9 cellular contexts compared by ENCODE assay signal in the genomic region with DNA sequence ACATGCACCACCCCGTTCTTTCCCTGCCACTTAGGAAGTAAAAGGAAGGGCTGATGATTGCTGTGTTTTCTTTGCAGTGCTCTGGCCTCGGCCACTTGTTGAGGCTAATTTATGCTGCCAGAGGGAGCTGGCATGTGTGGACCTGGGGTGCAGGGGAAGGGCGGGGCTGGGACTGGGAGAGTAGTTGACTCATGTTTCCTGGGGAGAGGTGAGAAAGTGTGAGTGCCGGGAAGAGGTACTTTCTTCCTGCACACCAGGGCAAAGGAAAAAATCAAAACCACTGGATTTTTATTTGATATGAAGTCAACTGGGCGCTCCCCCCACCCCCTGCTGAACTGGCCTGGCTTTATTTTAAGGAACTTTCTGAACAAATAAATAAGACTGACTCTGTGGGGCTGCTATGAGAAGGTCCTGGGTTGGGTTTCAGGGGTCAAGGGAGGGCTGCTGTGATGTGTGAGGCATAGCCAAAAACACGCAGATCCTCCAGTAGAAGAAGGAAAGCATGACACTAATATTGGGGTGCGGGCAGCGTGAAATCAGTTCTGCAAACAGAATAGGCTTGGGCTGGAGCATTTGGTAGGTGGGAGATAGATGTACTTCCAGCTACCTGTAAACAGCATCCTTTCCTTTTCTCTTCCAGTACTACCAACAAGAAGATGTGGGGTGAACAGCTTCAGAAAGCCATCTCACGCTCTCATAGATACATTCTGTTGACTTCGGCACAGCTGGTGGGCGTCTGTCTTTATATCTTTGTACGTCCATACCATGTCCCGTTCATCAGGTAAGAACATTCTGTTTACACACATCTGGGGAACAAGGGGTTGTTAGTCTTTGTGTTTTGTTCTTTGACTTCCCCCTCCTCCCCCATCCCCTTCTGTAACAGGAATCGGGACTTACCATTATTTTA.
DNase-seq lines count a peak whose midpoint lies in the region; ATAC-seq and TF ChIP-seq lines count a peak whose summit lies in the region.
"Had no signal": no experiment of that assay in that cellular context is flagged by ENCODE, and none has a peak within 500 bp of the region (broad histone marks: within the 10 kb centered on the region; RNA-seq: fewer than 3 reads in every experiment).

No MANE protein-coding gene starts in this region.

- no peaks in the 10 kb centered on the region for H3K9me3 ChIP-seq in WERI-Rb-1 (ENCODE audit: severe bottlenecking)

- H3K27me3 ChIP-seq in WERI-Rb-1 (ENCODE audit: insufficient read depth, low read depth, severe bottlenecking), result no peaks in the 10 kb centered on the region

- no peak overlapping the region for H3K4me3 ChIP-seq in WERI-Rb-1 (ENCODE audit: low read depth, low read length)

- peaks cover 31% of the 10 kb centered on the region for H3K36me3 ChIP-seq in WERI-Rb-1

- no peak for TF ChIP-seq CTCF in WERI-Rb-1 (IDR thresholded peaks at IDR 0.05; ENCODE audit: low read depth, low read length)

- no peak for ATAC-seq in GM21717 (IDR thresholded peaks at IDR 0.05; ENCODE audit: unreplicated experiment)
- no peak for ATAC-seq in HG02852 (IDR thresholded peaks at IDR 0.05; ENCODE audit: unreplicated experiment)

- DNase-seq in 8988T (peak; percentile 81), HPDE6-E6E7 (ENCODE audit: extremely low spot score) (peak; percentile 97), kidney tubule cell (ENCODE audit: low spot score) (peak; percentile 85), NCI-H2081 treated with DMSO at 0.1 percent for 48 hours (lab: John Stamatoyannopoulos, UW) (no peak), WERI-Rb-1 (no peak)
- DNase-seq: Kasumi-1 had no signal

- H3K27ac ChIP-seq in angular gyrus (ENCODE audit: low read depth, low read length) (peak overlapping the region; percentile 27), WERI-Rb-1 (no peak overlapping the region)

Comparison
In these comparisons a context has a peak if more than half of its experiments do, and no peak if none do; other contexts are left out.
1. DNase-seq: peak in 8988T (single experiment), HPDE6-E6E7 (single experiment) and kidney tubule cell (single experiment); none in NCI-H2081 treated with DMSO at 0.1 percent for 48 hours (single experiment) and WERI-Rb-1 (single experiment).